In the genomic region with DNA sequence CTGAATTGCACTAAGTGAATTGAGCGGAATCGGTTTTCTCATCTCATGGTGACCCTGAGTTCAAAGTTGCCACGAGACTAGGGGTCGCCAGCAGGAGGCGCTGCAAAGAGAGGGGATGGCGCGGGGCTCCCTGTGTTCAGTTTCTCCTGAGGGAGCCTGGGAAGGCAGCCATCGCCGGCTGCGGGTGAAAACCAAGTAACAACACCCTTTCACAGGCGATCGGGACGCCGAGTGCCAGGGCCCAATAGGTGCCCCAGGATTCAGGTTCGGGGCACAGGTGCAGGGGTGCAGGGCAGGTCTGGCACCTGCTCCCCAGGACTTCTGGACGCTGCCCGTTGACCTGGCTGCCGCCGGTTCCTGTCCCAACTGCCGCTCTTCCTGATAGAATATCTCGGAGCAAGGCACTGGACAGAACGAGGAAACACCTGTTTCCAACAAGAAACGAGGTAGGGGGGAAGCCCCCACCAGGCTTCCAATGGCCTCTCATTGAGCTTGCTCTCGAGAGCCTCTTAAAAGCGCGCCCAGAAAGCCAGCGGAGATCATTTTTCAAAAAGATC, we compare ENCODE assay signal across 9 cellular contexts. TPM values are rescaled to one million over a fixed set of nuclear protein-coding genes. Genes with fewer than 3 reads are reported as not detected.
A peak's percentile ranks its signal among the peaks of the same experiment; 100 is the strongest.
DNase-seq lines count a peak whose midpoint lies in the region; ATAC-seq and TF ChIP-seq lines count a peak whose summit lies in the region.
"Had no signal": no experiment of that assay in that cellular context is flagged by ENCODE, and none has a peak within 500 bp of the region (broad histone marks: within the 10 kb centered on the region; RNA-seq: fewer than 3 reads in every experiment).

No MANE protein-coding gene starts in this region.

- H3K9me3 ChIP-seq in right cardiac atrium (ENCODE audit: control insufficient read depth, low read length) (no peaks in the 10 kb centered on the region), skeletal muscle tissue (ENCODE audit: control insufficient read depth in 3 of 3, low read length in 3 of 3) (no peaks in the 10 kb centered on the region)

- TF ChIP-seq CTCF in GM12865 (IDR thresholded peaks at IDR 0.05; ENCODE audit: insufficient read depth, low read depth, low read length, missing control alignments): peak; percentile 18

- peak overlapping the region in 1 of 3 donors; percentile 25 for H3K9ac ChIP-seq in skeletal muscle tissue (ENCODE audit: low read depth in 1 of 3, low read length in 3 of 3)

- no peak overlapping the region for H3K27ac Mint-ChIP-seq in activated CD8-positive, alpha-beta T cell treated with anti-CD3 and anti-CD28 coated beads, Interleukin-2, amount 10 ng/mL, durations not matched to agents 7 days and 5 days

- H3K36me3 ChIP-seq in skeletal muscle tissue (ENCODE audit: control insufficient read depth in 3 of 3, insufficient read depth in 3 of 3, low read length in 3 of 3): no peaks in the 10 kb centered on the region

- DNase-seq in GM12865 (ENCODE audit: low read depth) (no peak), right cardiac atrium (peak in 1 of 3 donors; percentile 52), hippocampal formation (lab: John Stamatoyannopoulos, UW) (no peak), mesenteric fat pad (ENCODE audit: low spot score) (no peak), inferior parietal cortex (ENCODE audit: extremely low spot score) (no peak)
- DNase-seq in activated CD8-positive, alpha-beta T cell treated with anti-CD3 and anti-CD28 coated beads, Interleukin-2, amount 10 ng/mL, durations not matched to agents 7 days and 5 days: peak; percentile 22

- intact Hi-C loops in right cardiac atrium (cut with DNase I): no loop called here

- H3K36me3 Mint-ChIP-seq in activated CD8-positive, alpha-beta T cell treated with anti-CD3 and anti-CD28 coated beads, Interleukin-2, amount 10 ng/mL, durations not matched to agents 7 days and 5 days (ENCODE audit: low read depth): no peaks in the 10 kb centered on the region

- WGBS in right cardiac atrium: 6% methylated on average over 27 of the region's 27 CpGs

- H3K4me3 ChIP-seq in GM12865 (ENCODE audit: low read depth, low read length) (peak overlapping the region; percentile 24; the same call in 1 of the 2 replicates), right cardiac atrium (ENCODE audit: low read length) (peak overlapping the region; percentile 31), skeletal muscle tissue (ENCODE audit: low read length in 3 of 3) (peak overlapping the region; percentile 43 to 58 (median 50))

- H3K27ac ChIP-seq in right cardiac atrium (ENCODE audit: low read length) (no peak overlapping the region), skeletal muscle tissue (ENCODE audit: low read depth, low read length) (no peak overlapping the region)

- H3K4me1 ChIP-seq in right cardiac atrium (ENCODE audit: control insufficient read depth, insufficient read depth, low read length): no peaks in the 10 kb centered on the region
- peaks cover 6 to 11% (median 7%) of the 10 kb centered on the region in 3 donors for H3K4me1 ChIP-seq in skeletal muscle tissue (ENCODE audit: control insufficient read depth in 3 of 3, insufficient read depth in 3 of 3, low read length in 3 of 3)

- CTCF ChIA-PET in activated CD8-positive, alpha-beta T cell treated with anti-CD3 and anti-CD28 coated beads, Interleukin-2, amount 10 ng/mL, durations not matched to agents 7 days and 5 days (lab: Charles Lee): interaction anchor here (1.7 kb wide), 1 partner anchor 453 kb away, joined by 5 read pairs; the partner anchor contains the start of gene COX7B

- POLR2A ChIA-PET in activated CD8-positive, alpha-beta T cell treated with anti-CD3 and anti-CD28 coated beads, Interleukin-2, amount 10 ng/mL, durations not matched to agents 7 days and 5 days (lab: Charles Lee): no interaction called here

- H3K27me3 ChIP-seq in right cardiac atrium (ENCODE audit: control insufficient read depth, insufficient read depth) (no peaks in the 10 kb centered on the region), skeletal muscle tissue (ENCODE audit: control insufficient read depth in 3 of 3, insufficient read depth in 3 of 3, low read length in 3 of 3) (peaks cover 0 to 26% (median 11%) of the 10 kb centered on the region in 3 donors)

- H3K4me3 Mint-ChIP-seq in activated CD8-positive, alpha-beta T cell treated with anti-CD3 and anti-CD28 coated beads, Interleukin-2, amount 10 ng/mL, durations not matched to agents 7 days and 5 days: peak overlapping the region; percentile 50

- H3K4me1 Mint-ChIP-seq in activated CD8-positive, alpha-beta T cell treated with anti-CD3 and anti-CD28 coated beads, Interleukin-2, amount 10 ng/mL, durations not matched to agents 7 days and 5 days (ENCODE audit: low read depth): peaks cover 7% of the 10 kb centered on the region

- no peak for ATAC-seq in activated CD8-positive, alpha-beta T cell treated with anti-CD3 and anti-CD28 coated beads, Interleukin-2, amount 10 ng/mL, durations not matched to agents 7 days and 5 days
- ATAC-seq in right cardiac atrium (no peak), HG03135 (IDR thresholded peaks at IDR 0.05; ENCODE audit: unreplicated experiment) (no peak)

- H3K27me3 Mint-ChIP-seq in activated CD8-positive, alpha-beta T cell treated with anti-CD3 and anti-CD28 coated beads, Interleukin-2, amount 10 ng/mL, durations not matched to agents 7 days and 5 days (ENCODE audit: low read depth): peaks cover 7% of the 10 kb centered on the region

- H3K9me3 Mint-ChIP-seq in activated CD8-positive, alpha-beta T cell treated with anti-CD3 and anti-CD28 coated beads, Interleukin-2, amount 10 ng/mL, durations not matched to agents 7 days and 5 days (ENCODE audit: insufficient read depth): no peaks in the 10 kb centered on the region

RNA-seq across cellular contexts. Expression of gene FGF16, which starts 1.1 kb away (rescaled TPM):
- total RNA-seq in activated CD8-positive, alpha-beta T cell treated with anti-CD3 and anti-CD28 coated beads, Interleukin-2, amount 10 ng/mL, durations not matched to agents 7 days and 5 days: not detected
- total RNA-seq in right cardiac atrium (not detected), skeletal muscle tissue (3.1 TPM), mesenteric fat pad (not detected)
- polyA plus RNA-seq in right cardiac atrium: not detected
- total RNA-seq: M059J had no signal
